Comparison of ENCODE assay signal across 8 cellular contexts in the genomic region with DNA sequence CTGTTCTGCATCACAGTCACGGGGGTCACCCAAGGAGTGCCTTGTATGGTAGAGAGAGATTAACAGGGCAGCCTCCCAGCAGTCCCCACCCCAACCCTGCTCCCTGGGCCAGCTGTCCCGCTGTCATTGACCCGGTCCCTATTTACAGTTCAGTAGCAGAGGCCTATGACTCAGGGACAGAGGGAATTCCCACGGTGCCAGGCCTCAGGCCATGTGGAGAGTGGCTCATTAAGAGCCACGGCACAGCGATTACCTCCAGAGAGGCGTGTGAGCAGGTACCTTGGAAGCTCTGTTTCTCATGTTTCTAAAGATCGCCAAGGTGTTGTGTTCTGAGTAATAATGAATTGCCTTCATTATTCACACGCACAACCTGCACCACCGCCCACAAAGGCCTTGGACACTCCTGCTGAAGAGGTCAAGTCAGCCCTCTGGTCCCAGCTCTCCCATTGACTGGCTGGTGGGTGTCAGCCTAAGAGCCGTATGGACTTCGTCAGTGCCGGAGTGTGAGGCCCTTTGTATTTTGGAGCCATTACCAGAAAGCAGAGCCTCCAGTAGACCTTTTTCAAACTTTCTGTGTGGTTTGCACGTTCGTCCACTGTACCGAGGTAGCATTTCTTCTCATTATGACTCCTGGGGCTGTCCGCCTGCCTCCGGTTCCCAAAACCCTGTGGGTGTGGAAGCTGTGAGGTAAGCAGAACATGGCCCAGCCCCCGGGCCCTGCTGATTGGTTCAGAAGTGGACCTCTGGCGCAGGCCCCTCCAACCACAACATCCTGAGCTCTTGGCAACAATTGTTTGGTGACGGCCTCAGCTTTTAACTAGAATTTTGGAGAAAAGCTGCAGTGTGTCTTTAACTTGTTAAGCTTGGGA. TPM values are rescaled to one million over a fixed set of nuclear protein-coding genes. Genes with fewer than 3 reads are reported as not detected.
DNase-seq lines count a peak whose midpoint lies in the region; ATAC-seq and TF ChIP-seq lines count a peak whose summit lies in the region.

No MANE protein-coding gene starts in this region.

- ATAC-seq in GM19324 (IDR thresholded peaks at IDR 0.05; ENCODE audit: low FRiP score, unreplicated experiment): peak; percentile 87
- peak; percentile 80 for ATAC-seq in HG03439 (IDR thresholded peaks at IDR 0.05; ENCODE audit: unreplicated experiment)

- peak; percentile 91 for DNase-seq in AML-193 (lab: John Stamatoyannopoulos, UW)
- DNase-seq in activated CD4-positive, CD25-positive, alpha-beta regulatory T cell (lab: John Stamatoyannopoulos, UW): peak; percentile 59 to 80 (median 74)
- DNase-seq in choroid plexus epithelial cell (ENCODE audit: low read depth): peak; percentile 30
- DNase-seq in medulla oblongata (ENCODE audit: extremely low spot score): peak; percentile 84
- peak; percentile 87 to 88 for DNase-seq in stimulated activated CD8-positive, alpha-beta memory T cell treated with anti-CD3 and anti-CD28 coated beads, Interleukin-15, amount 100 ng/mL, for 48 hours (ENCODE audit: low read depth in 2 of 2)
- no peak for DNase-seq in G401 (ENCODE audit: low spot score)

- in situ Hi-C loops in G401 (cut with HindIII; ENCODE audit: low sequenced_read_pairs): no loop called here

- no peak for TF ChIP-seq CTCF in choroid plexus epithelial cell (conservative IDR thresholded peaks at IDR 0.05; ENCODE audit: low read depth, low read length)

- H3K4me3 ChIP-seq in choroid plexus epithelial cell (ENCODE audit: low read depth, low read length): no peak overlapping the region

RNA-seq across cellular contexts. Expression of gene SERTAD2, which starts 47.0 kb away (rescaled TPM):
- total RNA-seq in G401 (2014; rRNA removed; shearing (Covaris generic)): 19.3 and 28.9 TPM in 2 replicates
